ENCODE assay signal across 1 cellular context in the genomic region with DNA sequence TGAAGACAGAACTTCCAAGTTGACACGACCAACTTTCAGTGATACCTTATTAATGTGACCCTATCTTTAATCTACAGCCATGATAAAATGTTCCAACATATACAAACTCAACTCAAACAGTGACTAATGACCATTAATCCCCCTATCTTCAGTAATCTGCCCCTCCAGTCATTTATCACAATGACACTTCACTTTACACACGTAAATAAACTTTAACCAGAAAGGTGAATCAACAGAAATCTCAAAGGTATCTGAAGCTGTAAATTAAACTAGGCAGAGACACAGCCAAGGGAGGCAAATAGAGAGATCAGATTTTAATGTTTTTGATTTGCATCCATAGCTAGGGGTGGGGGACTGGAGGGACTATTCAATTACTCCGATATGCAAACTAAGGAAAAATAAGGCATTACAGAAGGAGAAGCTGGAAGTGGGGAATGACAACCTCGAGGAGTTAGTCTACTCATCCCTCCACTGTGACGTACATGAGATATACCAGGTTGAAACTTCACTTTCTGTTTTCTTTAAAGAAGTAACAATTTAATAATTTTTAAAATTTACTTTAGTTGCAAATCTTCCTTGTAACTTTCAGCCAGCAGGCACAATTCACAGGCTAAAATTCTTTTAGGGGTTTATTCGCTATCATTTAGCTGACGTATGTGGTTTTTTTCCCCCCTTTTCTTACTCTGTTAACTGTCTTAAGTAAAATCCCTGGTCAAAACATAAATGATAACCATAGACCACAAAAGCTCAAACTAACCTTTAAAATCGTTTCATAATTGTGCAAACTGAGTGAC.
A peak's percentile ranks its signal among the peaks of the same experiment; 100 is the strongest.
TF ChIP-seq lines count a peak whose summit lies in the region.

No MANE protein-coding gene starts in this region.

TF ChIP-seq in HEK293, 187 proteins besides CTCF, POLR2A, EP300 and RAD21 (continued from another document):
- TF ChIP-seq ZNF624 (tag by site-specific recombination; IDR thresholded peaks at IDR 0.05) (no peak), ZNF560 (tag by site-specific recombination; IDR thresholded peaks at IDR 0.05; ENCODE audit: borderline replicate concordance) (no peak), GFI1B (tag by site-specific recombination; IDR thresholded peaks at IDR 0.05) (peak; percentile 70; the same call in 1 of the 2 replicates), ZNF394 (tag by site-specific recombination; IDR thresholded peaks at IDR 0.05; ENCODE audit: borderline replicate concordance) (peak; percentile 44; the same call in 1 of the 2 replicates), GLI2 (tag by site-specific recombination; IDR thresholded peaks at IDR 0.05; ENCODE audit: borderline replicate concordance, low read depth) (no peak)
- TF ChIP-seq, protein P1, sequence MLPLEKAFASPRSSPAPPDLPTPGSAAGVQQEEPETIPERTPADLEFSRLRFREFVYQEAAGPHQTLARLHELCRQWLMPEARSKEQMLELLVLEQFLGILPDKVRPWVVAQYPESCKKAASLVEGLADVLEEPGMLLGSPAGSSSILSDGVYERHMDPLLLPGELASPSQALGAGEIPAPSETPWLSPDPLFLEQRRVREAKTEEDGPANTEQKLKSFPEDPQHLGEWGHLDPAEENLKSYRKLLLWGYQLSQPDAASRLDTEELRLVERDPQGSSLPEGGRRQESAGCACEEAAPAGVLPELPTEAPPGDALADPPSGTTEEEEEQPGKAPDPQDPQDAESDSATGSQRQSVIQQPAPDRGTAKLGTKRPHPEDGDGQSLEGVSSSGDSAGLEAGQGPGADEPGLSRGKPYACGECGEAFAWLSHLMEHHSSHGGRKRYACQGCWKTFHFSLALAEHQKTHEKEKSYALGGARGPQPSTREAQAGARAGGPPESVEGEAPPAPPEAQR (tag by site-specific recombination; IDR thresholded peaks at IDR 0.05): no peak
- TF ChIP-seq, protein P2, sequence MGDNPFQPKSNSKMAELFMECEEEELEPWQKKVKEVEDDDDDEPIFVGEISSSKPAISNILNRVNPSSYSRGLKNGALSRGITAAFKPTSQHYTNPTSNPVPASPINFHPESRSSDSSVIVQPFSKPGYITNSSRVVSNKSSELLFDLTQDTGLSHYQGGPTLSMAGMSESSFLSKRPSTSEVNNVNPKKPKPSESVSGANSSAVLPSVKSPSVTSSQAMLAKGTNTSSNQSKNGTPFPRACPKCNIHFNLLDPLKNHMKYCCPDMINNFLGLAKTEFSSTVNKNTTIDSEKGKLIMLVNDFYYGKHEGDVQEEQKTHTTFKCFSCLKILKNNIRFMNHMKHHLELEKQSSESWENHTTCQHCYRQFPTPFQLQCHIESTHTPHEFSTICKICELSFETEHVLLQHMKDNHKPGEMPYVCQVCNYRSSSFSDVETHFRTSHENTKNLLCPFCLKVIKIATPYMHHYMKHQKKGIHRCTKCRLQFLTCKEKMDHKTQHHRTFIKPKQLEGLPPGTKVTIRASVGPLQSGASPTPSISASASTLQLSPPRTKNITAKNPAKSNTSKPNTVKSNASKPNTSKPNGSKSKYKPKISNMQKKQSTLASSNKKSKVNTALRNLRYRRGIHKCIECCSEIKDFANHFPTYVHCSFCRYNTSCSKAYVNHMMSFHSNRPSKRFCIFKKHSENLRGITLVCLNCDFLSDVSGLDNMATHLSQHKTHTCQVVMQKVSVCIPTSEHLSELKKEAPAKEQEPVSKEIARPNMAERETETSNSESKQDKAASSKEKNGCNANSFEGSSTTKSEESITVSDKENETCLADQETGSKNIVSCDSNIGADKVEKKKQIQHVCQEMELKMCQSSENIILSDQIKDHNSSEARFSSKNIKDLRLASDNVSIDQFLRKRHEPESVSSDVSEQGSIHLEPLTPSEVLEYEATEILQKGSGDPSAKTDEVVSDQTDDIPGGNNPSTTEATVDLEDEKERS (tag by site-specific recombination; IDR thresholded peaks at IDR 0.05): no peak
